ENCODE assay signal across 15 cellular contexts in the genomic region with DNA sequence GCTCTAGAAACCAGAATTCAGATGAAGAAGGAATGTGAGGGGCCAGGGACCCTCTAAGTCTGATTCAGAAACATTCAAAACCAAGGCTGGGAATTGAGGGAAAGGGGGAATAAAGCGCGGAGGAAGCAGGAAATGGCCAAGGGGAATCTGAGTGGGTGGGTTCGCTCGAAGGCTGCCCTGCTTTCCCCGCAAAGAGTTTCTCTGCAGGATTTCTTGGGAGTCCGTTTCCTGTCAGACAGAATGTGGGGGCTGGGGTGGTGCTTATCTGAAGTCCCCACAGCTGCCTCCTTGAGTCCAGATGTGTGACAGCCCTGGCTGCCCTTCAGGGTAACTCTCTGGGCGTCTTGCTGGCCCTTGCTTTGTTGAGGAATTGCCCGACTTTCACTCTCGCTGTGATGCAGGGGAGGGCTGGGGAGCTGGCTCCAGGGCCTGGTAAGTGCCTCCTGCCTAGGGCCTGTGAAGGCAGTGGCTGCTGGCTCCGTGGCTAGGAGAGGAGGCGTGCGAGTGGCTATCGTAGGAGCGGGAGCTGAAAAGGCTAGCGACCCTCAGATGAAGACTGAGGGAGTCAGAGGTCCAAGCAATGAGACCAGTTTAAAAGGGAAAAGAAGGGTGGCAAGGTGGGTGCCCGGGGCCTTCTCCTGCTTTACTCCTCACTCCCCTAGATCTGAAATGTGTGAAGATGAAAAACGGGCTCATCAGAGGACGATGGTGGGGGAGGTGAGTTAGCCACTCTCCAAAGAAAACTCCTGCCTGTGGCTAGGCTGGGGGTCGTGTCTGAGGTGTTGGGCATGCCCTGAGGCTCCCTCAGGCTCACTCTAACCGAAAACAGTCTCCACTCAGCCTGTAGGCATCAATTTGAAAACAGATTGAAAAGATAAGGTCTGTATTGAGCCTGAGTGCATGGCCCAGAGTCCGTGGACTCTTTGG.
A peak's percentile ranks its signal among the peaks of the same experiment; 100 is the strongest.
DNase-seq lines count a peak whose midpoint lies in the region; ATAC-seq, FAIRE-seq and TF ChIP-seq lines count a peak whose summit lies in the region.
"Had no signal": no experiment of that assay in that cellular context is flagged by ENCODE, and none has a peak within 500 bp of the region (broad histone marks: within the 10 kb centered on the region; RNA-seq: fewer than 3 reads in every experiment).

No MANE protein-coding gene starts in this region.

- H4K5ac ChIP-seq in H1 (ENCODE audit: insufficient read length, low read depth, low read length) = no peak overlapping the region

- H2AK5ac ChIP-seq in H1 (ENCODE audit: low read depth, low read length) = no peak overlapping the region

- peak overlapping the region; percentile 37; the same call in 1 of the 2 replicates for H2AFZ ChIP-seq in H1 (ENCODE audit: low read length)

- POLR2A ChIA-PET in H1 (lab: Charles Lee; ENCODE audit: partially characterized antibody) = no interaction called here

- H3K56ac ChIP-seq in H1 (replicated peaks; ENCODE audit: insufficient read length, low read depth, low read length) = no peak overlapping the region

- H2BK15ac ChIP-seq in H1 (ENCODE audit: low read length) = peak overlapping the region; percentile 34; the same call in 1 of the 2 replicates

- H3K4ac ChIP-seq in H1 (replicated peaks; ENCODE audit: insufficient read length, low read depth, low read length) = no peak overlapping the region

- H3K4me3 ChIP-seq in heart right ventricle = peak overlapping the region in 8 of 10 donors; percentile 54 to 70 (median 68)
- no peak overlapping the region for H3K4me3 ChIP-seq in right atrium auricular region
- H3K4me3 ChIP-seq in H1 (ENCODE audit: extremely low read depth in 1 of 4, insufficient read depth in 2 of 4, low read depth in 3 of 4, low read length in 4 of 4) = peak overlapping the region; percentile 12 to 65 (median 27); a peak in 7 of 8 replicates
- H3K4me3 ChIP-seq: gastroesophageal sphincter, uterus had no signal

- no peaks in the 10 kb centered on the region for H3K36me3 ChIP-seq in heart right ventricle
- no peaks in the 10 kb centered on the region for H3K36me3 ChIP-seq in right atrium auricular region
- H3K36me3 ChIP-seq in H1 (ENCODE audit: control insufficient read depth in 2 of 4, insufficient read depth in 4 of 4, low read length in 3 of 4) = no peaks in the 10 kb centered on the region
- H3K36me3 ChIP-seq: gastroesophageal sphincter, uterus had no signal

- peak overlapping the region; percentile 22; the same call in 1 of the 2 replicates for H2BK12ac ChIP-seq in H1 (ENCODE audit: low read depth, low read length)

- TF ChIP-seq EP300 in H1 (IDR thresholded peaks at IDR 0.05; ENCODE audit: borderline replicate concordance in 1 of 2, low read depth in 2 of 2, low read length in 2 of 2) = no peak

- WGBS in heart right ventricle, 2 donors = 51 to 54% methylated on average over 21 of the region's 21 CpGs
- WGBS in H1 (ENCODE audit: extremely low coverage in 1 of 2, insufficient coverage in 1 of 2, insufficient read length in 1 of 2, insufficient replicate concordance in 2 of 2, low coverage in 1 of 2, low lambda C conversion rate in 2 of 2, missing lambda C conversion rate in 1 of 2), 2 experiments = 9% methylated on average over 20 of the region's 21 CpGs; no CpG with 5 or more reads in 1 of the 2 experiments

- no peaks in the 10 kb centered on the region for H3K79me2 ChIP-seq in H1 (ENCODE audit: control insufficient read depth in 1 of 2, insufficient read depth in 2 of 2, low read length in 2 of 2)

- H3K27ac ChIP-seq in heart right ventricle (peak overlapping the region in 9 of 10 donors; percentile 18 to 91 (median 75)), right atrium auricular region (no peak overlapping the region), H1 (ENCODE audit: low read depth, low read length) (no peak overlapping the region)
- H3K27ac ChIP-seq: gastroesophageal sphincter, uterus had no signal

- 0 out of 4 replicates have a peak, but pooled peaks of 1 of the 2 experiments have one; percentile 3 for TF ChIP-seq RAD21 in H1 (IDR thresholded peaks at IDR 0.05 in 1 of 2, conservative IDR thresholded peaks at IDR 0.05 in 1 of 2; ENCODE audit: low read depth in 2 of 2, low read length in 2 of 2)

- H3K9ac ChIP-seq in H1 (replicated peaks in 1 of 4; ENCODE audit: extremely low read depth in 1 of 4, low read depth in 3 of 4, low read length in 3 of 4) = no peak overlapping the region; a peak in 1 of 7 replicates

- H2BK5ac ChIP-seq in H1 (ENCODE audit: low read depth, low read length) = no peak overlapping the region

- DNase-seq in heart right ventricle (no peak), right atrium auricular region (ENCODE audit: low spot score) (no peak), H1 (ENCODE audit: low read depth in 1 of 2, low spot score in 2 of 2) (peak in 1 of 2 experiments; percentile 69), mesenteric fat pad (ENCODE audit: low spot score) (peak; percentile 57), NCI-H2081 (lab: John Stamatoyannopoulos, UW) (no peak), RCC 7860 (ENCODE audit: low spot score) (no peak), D721Med (ENCODE audit: insufficient read length, low spot score) (no peak), CD1c-positive myeloid dendritic cell (ENCODE audit: extremely low spot score) (no peak)
- DNase-seq: Karpas-422; NCI-H146; NCI-H510A treated with DMSO at 0.1 percent for 48 hours; stimulated activated CD4-positive, alpha-beta T cell treated with anti-CD3 and anti-CD28 coated beads, Interleukin-4, amount 100 ng/mL, for 4 hours; uterus had no signal

- no peak overlapping the region; the same call in 1 of the 2 replicates for H3K18ac ChIP-seq in H1 (ENCODE audit: extremely low read depth, low read length)

- H3K9me3 ChIP-seq in heart right ventricle (no peaks in the 10 kb centered on the region), right atrium auricular region (no peaks in the 10 kb centered on the region), H1 (ENCODE audit: insufficient read depth in 2 of 2, low read depth in 1 of 2, low read length in 1 of 2) (no peaks in the 10 kb centered on the region)
- H3K9me3 ChIP-seq: gastroesophageal sphincter, uterus had no signal

- no peak overlapping the region for H4K8ac ChIP-seq in H1 (ENCODE audit: extremely low read depth, insufficient read depth, low read length)

- H3K27me3 ChIP-seq in heart right ventricle = peaks cover 0 to 43% (median 0%) of the 10 kb centered on the region in 7 donors
- H3K27me3 ChIP-seq in right atrium auricular region = no peaks in the 10 kb centered on the region
- H3K27me3 ChIP-seq in H1 (replicated peaks in 1 of 4; ENCODE audit: control insufficient read depth in 3 of 4, extremely low read depth in 1 of 4, insufficient read depth in 3 of 4, low read length in 3 of 4) = peaks cover 12 to 34% (median 31%) of the 10 kb centered on the region in 4 experiments
- H3K27me3 ChIP-seq: uterus had no signal

- no peak for TF ChIP-seq POLR2A in H1 (IDR thresholded peaks at IDR 0.05; ENCODE audit: control extremely low read depth in 1 of 2, low read depth in 2 of 2, low read length in 2 of 2)

- intact Hi-C loops in heart right ventricle (cut with DNase I) = no loop called here

- H2BK120ac ChIP-seq in H1 (replicated peaks; ENCODE audit: low read depth, low read length) = no peak overlapping the region

- H3K14ac ChIP-seq in H1 (ENCODE audit: insufficient read length) = no peak overlapping the region

- H3K23ac ChIP-seq in H1 (ENCODE audit: insufficient read length) = no peak overlapping the region

- FAIRE-seq in H1 (lab: Jason Lieb, UNC) = no peak
- no peak for FAIRE-seq in RCC 7860 (lab: Jason Lieb, UNC)
- no peak for FAIRE-seq in D721Med (lab: Jason Lieb, UNC)

- H3K79me1 ChIP-seq in H1 (ENCODE audit: low read depth, low read length) = no peaks in the 10 kb centered on the region

- 0 out of 2 replicates have a peak overlapping the region, but pooled peaks have one; percentile 37 for H2BK20ac ChIP-seq in H1 (ENCODE audit: low read length)

- peak overlapping the region; percentile 67 to 97 for H3K4me2 ChIP-seq in H1 (ENCODE audit: insufficient read depth in 1 of 2, low read depth in 2 of 2, low read length in 2 of 2)

- no peak for TF ChIP-seq CTCF in heart right ventricle (IDR thresholded peaks at IDR 0.05)
- no peak for TF ChIP-seq CTCF in right atrium auricular region (IDR thresholded peaks at IDR 0.05)
- TF ChIP-seq CTCF in H1 (IDR thresholded peaks at IDR 0.05; ENCODE audit: control extremely low read depth in 1 of 3, insufficient read depth in 1 of 3, low read depth in 1 of 3, low read length in 3 of 3) = no peak
- TF ChIP-seq CTCF in D721Med (IDR thresholded peaks at IDR 0.05; ENCODE audit: insufficient read depth, missing control alignments) = no peak

- peak in 6 of 8 donors; percentile 7 to 59 (median 34) for ATAC-seq in heart right ventricle
- ATAC-seq: gastroesophageal sphincter, sciatic nerve had no signal

- CTCF ChIA-PET in H1 (lab: Charles Lee; ENCODE audit: partially characterized antibody) = interaction anchor here (1.4 to 2.5 kb wide), 4 partner anchors 11 to 103 kb away, joined by 3 to 11 read pairs (median 5); no protein-coding TSS in a partner anchor

- H3K23me2 ChIP-seq in H1 (ENCODE audit: low read depth, low read length) = peaks cover 21% of the 10 kb centered on the region; the same call in 1 of the 2 replicates

- H4K20me1 ChIP-seq in H1 (replicated peaks in 1 of 2; ENCODE audit: control insufficient read depth in 1 of 2, insufficient read depth in 2 of 2, low read length in 2 of 2) = no peaks in the 10 kb centered on the region

- peaks cover 0 to 47% (median 27%) of the 10 kb centered on the region in 9 donors for H3K4me1 ChIP-seq in heart right ventricle
- H3K4me1 ChIP-seq in right atrium auricular region = peaks cover 0 to 27% of the 10 kb centered on the region in 2 donors
- peaks cover 8 to 22% (median 15%) of the 10 kb centered on the region in 4 experiments for H3K4me1 ChIP-seq in H1 (replicated peaks in 1 of 4; ENCODE audit: control insufficient read depth in 3 of 4, insufficient read depth in 4 of 4, low read length in 3 of 4)
- H3K4me1 ChIP-seq: uterus had no signal

- peak overlapping the region; percentile 42 for H4K91ac ChIP-seq in H1 (replicated peaks; ENCODE audit: insufficient read length, low read length)

TF ChIP-seq in H1, 55 proteins besides CTCF, POLR2A, EP300 and RAD21 (continues in another document):
- TF ChIP-seq SIN3A (conservative IDR thresholded peaks at IDR 0.05 in 1 of 2, IDR thresholded peaks at IDR 0.05 in 1 of 2; ENCODE audit: low read depth in 1 of 2, low read length in 2 of 2) (no peak), ASH2L (IDR thresholded peaks at IDR 0.05; ENCODE audit: low read length) (peak; percentile 59), MAFK (IDR thresholded peaks at IDR 0.05; ENCODE audit: low read depth, low read length) (no peak), SRF (IDR thresholded peaks at IDR 0.05; ENCODE audit: low read depth, low read length) (no peak), BRCA1 (IDR thresholded peaks at IDR 0.05; ENCODE audit: low read depth, low read length) (no peak), PHF8 (conservative IDR thresholded peaks at IDR 0.05; ENCODE audit: low read depth, low read length) (no peak), RBBP5 (IDR thresholded peaks at IDR 0.05; ENCODE audit: borderline replicate concordance, low read depth, low read length) (0 out of 2 replicates have a peak, but pooled peaks have one; percentile 30)

Comparison
In these comparisons a context has a peak if more than half of its experiments do, and no peak if none do; other contexts are left out.
1. H3K27ac ChIP-seq: peak in heart right ventricle (9 of 10); none in right atrium auricular region (0 of 2) and H1 (single experiment).
2. H3K4me3 ChIP-seq: peak in heart right ventricle (8 of 10) and H1 (4 of 4); none in right atrium auricular region (0 of 2).